9 cellular contexts compared by ENCODE assay signal in genomic region chr1:173862769-173863223, GRCh38. TPM values are rescaled to one million over a fixed set of nuclear protein-coding genes. Genes with fewer than 3 reads are reported as not detected.
DNase-seq lines count a peak whose midpoint lies in the region; ATAC-seq and TF ChIP-seq lines count a peak whose summit lies in the region.
"Had no signal": no experiment of that assay in that cellular context is flagged by ENCODE, and none has a peak within 500 bp of the region (broad histone marks: within the 10 kb centered on the region; RNA-seq: fewer than 3 reads in every experiment).

No MANE protein-coding gene starts in this region.

- CTCF ChIA-PET in WTC11 (lab: Charles Lee), result interaction anchor here (0.6 kb wide), 1 partner anchor 91 kb away, joined by 3 read pairs; no protein-coding TSS in a partner anchor

- peak overlapping the region; percentile 84 to 100 for H3K27ac Mint-ChIP-seq in activated naive CD4-positive, alpha-beta T cell treated with anti-CD3 and anti-CD28 coated beads, Interleukin-2, amount 50 U/mL, for 72 hours
- peak overlapping the region; percentile 100 for H3K27ac Mint-ChIP-seq in WTC11
- peak overlapping the region; percentile 99 for H3K27ac Mint-ChIP-seq in stimulated activated naive B cell treated with anti-CD40 and anti-IgM and Interleukin-4, amounts not matched to agents 10 μg/mL and 1 μg/mL and 100 μg/mL, for 72 hours

- peaks cover 42 to 53% of the 10 kb centered on the region in 2 donors for H3K36me3 Mint-ChIP-seq in activated naive CD4-positive, alpha-beta T cell treated with anti-CD3 and anti-CD28 coated beads, Interleukin-2, amount 50 U/mL, for 72 hours
- H3K36me3 Mint-ChIP-seq in WTC11, result peaks cover 61% of the 10 kb centered on the region
- H3K36me3 Mint-ChIP-seq in stimulated activated naive B cell treated with anti-CD40 and anti-IgM and Interleukin-4, amounts not matched to agents 10 μg/mL and 1 μg/mL and 100 μg/mL, for 72 hours, result peaks cover 43 to 63% of the 10 kb centered on the region in 2 donors

- TF ChIP-seq CTCF in WTC11 (IDR thresholded peaks at IDR 0.05), result no peak

- no peaks in the 10 kb centered on the region for H3K27me3 Mint-ChIP-seq in WTC11 (ENCODE audit: low read depth)
- H3K27me3 Mint-ChIP-seq in stimulated activated naive B cell treated with anti-CD40 and anti-IgM and Interleukin-4, amounts not matched to agents 10 μg/mL and 1 μg/mL and 100 μg/mL, for 72 hours, result no peaks in the 10 kb centered on the region

- peaks cover 44% of the 10 kb centered on the region for H3K4me1 Mint-ChIP-seq in WTC11
- peaks cover 17 to 36% of the 10 kb centered on the region in 2 donors for H3K4me1 Mint-ChIP-seq in stimulated activated naive B cell treated with anti-CD40 and anti-IgM and Interleukin-4, amounts not matched to agents 10 μg/mL and 1 μg/mL and 100 μg/mL, for 72 hours

- peak in 1 of 2 donors; percentile 19 for ATAC-seq in activated naive CD4-positive, alpha-beta T cell treated with anti-CD3 and anti-CD28 coated beads, Interleukin-2, amount 50 U/mL, for 72 hours
- ATAC-seq in WTC11 (peak; percentile 6), HG02763 (IDR thresholded peaks at IDR 0.05; ENCODE audit: unreplicated experiment) (no peak)
- ATAC-seq in stimulated activated naive B cell treated with anti-CD40 and anti-IgM and Interleukin-4, amounts not matched to agents 10 μg/mL and 1 μg/mL and 100 μg/mL, for 72 hours (replicated peaks), result peak; percentile 4 to 9
- ATAC-seq: left lung had no signal

- POLR2A ChIA-PET in WTC11 (lab: Charles Lee), result interaction anchor here (1.1 to 1.4 kb wide), 2 partner anchors 14 to 159 kb away, joined by 4 to 8 read pairs; partner anchors contain the start of gene RC3H1

- H3K4me3 Mint-ChIP-seq in WTC11, result no peak overlapping the region
- peak overlapping the region in 1 of 2 donors; percentile 44 for H3K4me3 Mint-ChIP-seq in stimulated activated naive B cell treated with anti-CD40 and anti-IgM and Interleukin-4, amounts not matched to agents 10 μg/mL and 1 μg/mL and 100 μg/mL, for 72 hours

- no peak for DNase-seq in activated naive CD4-positive, alpha-beta T cell treated with anti-CD3 and anti-CD28 coated beads, Interleukin-2, amount 50 U/mL, for 72 hours (ENCODE audit: low spot score in 2 of 2)
- no peak for DNase-seq in activated naive CD4-positive, alpha-beta T cell treated with anti-CD3 and anti-CD28 coated beads, Interleukin-2, amount 50 U/mL, for 16 hours
- DNase-seq in WTC11 (ENCODE audit: low spot score) (no peak), glomerular visceral epithelial cell (ENCODE audit: extremely low spot score) (no peak)
- DNase-seq in stimulated activated naive B cell treated with anti-CD40 and anti-IgM and Interleukin-4, amounts not matched to agents 10 μg/mL and 1 μg/mL and 100 μg/mL, for 72 hours, result no peak
- DNase-seq: left lung, NCI-H226, upper lobe of left lung had no signal

- H3K9me3 Mint-ChIP-seq in activated naive CD4-positive, alpha-beta T cell treated with anti-CD3 and anti-CD28 coated beads, Interleukin-2, amount 50 U/mL, for 72 hours, result no peaks in the 10 kb centered on the region
- no peaks in the 10 kb centered on the region for H3K9me3 Mint-ChIP-seq in WTC11
- H3K9me3 Mint-ChIP-seq in stimulated activated naive B cell treated with anti-CD40 and anti-IgM and Interleukin-4, amounts not matched to agents 10 μg/mL and 1 μg/mL and 100 μg/mL, for 72 hours, result no peaks in the 10 kb centered on the region

TF ChIP-seq in WTC11, 78 proteins besides CTCF, POLR2A, EP300 and RAD21:
- peak; percentile 3; the same call in 1 of the 2 replicates for TF ChIP-seq FOXK1 (CRISPR knock-in tag; IDR thresholded peaks at IDR 0.05)
- no peak for TF ChIP-seq NFYB (CRISPR knock-in tag; conservative IDR thresholded peaks at IDR 0.05; ENCODE audit: low read depth)
- TF ChIP-seq ESRRA (CRISPR knock-in tag; IDR thresholded peaks at IDR 0.05; ENCODE audit: borderline replicate concordance), result no peak
- TF ChIP-seq FOXP1 (CRISPR knock-in tag; IDR thresholded peaks at IDR 0.05; ENCODE audit: borderline replicate concordance), result 0 out of 2 replicates have a peak, but pooled peaks have one; percentile 3
- TF ChIP-seq, protein P1, sequence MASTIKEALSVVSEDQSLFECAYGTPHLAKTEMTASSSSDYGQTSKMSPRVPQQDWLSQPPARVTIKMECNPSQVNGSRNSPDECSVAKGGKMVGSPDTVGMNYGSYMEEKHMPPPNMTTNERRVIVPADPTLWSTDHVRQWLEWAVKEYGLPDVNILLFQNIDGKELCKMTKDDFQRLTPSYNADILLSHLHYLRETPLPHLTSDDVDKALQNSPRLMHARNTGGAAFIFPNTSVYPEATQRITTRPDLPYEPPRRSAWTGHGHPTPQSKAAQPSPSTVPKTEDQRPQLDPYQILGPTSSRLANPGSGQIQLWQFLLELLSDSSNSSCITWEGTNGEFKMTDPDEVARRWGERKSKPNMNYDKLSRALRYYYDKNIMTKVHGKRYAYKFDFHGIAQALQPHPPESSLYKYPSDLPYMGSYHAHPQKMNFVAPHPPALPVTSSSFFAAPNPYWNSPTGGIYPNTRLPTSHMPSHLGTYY (CRISPR knock-in tag; IDR thresholded peaks at IDR 0.05), result no peak
- 0 out of 2 replicates have a peak, but pooled peaks have one; percentile 38 for TF ChIP-seq AFF4 (CRISPR knock-in tag; IDR thresholded peaks at IDR 0.05; ENCODE audit: borderline replicate concordance)
- 0 out of 2 replicates have a peak, but pooled peaks have one; percentile 40 for TF ChIP-seq CBFB (CRISPR knock-in tag; IDR thresholded peaks at IDR 0.05; ENCODE audit: low read depth)

RNA-seq across cellular contexts. Expression of gene GAS5, which starts 5.0 kb away (rescaled TPM):
- 100 to 1,000 TPM; 846 to 962 TPM for total RNA-seq in activated naive CD4-positive, alpha-beta T cell treated with anti-CD3 and anti-CD28 coated beads, Interleukin-2, amount 50 U/mL, for 72 hours
- 818 to 891 TPM (median 878 TPM) in 3 replicates for total RNA-seq in WTC11 (2021)

RNA-seq across cellular contexts. Expression of gene ZBTB37, which starts 5.4 kb away (rescaled TPM):
- total RNA-seq in activated naive CD4-positive, alpha-beta T cell treated with anti-CD3 and anti-CD28 coated beads, Interleukin-2, amount 50 U/mL, for 72 hours, result 10 to 100 TPM in 1 of 2 donors, 1 to 10 TPM in 1; 9.5 to 21.4 TPM
- 14.0 to 15.5 TPM (median 14.4 TPM) in 3 replicates for total RNA-seq in WTC11 (2021)

RNA-seq across cellular contexts. Expression of gene CENPL, which starts 38.1 kb away (rescaled TPM):
- 10 to 100 TPM; 29.5 to 30.4 TPM for total RNA-seq in activated naive CD4-positive, alpha-beta T cell treated with anti-CD3 and anti-CD28 coated beads, Interleukin-2, amount 50 U/mL, for 72 hours
- 17.2 to 20.1 TPM (median 18.3 TPM) in 3 replicates for total RNA-seq in WTC11 (2021)

RNA-seq across cellular contexts. Expression of gene DARS2, which starts 38.3 kb away (rescaled TPM):
- total RNA-seq in activated naive CD4-positive, alpha-beta T cell treated with anti-CD3 and anti-CD28 coated beads, Interleukin-2, amount 50 U/mL, for 72 hours, result 10 to 100 TPM; 31.1 to 40.7 TPM
- 37.5 to 40.1 TPM (median 38.0 TPM) in 3 replicates for total RNA-seq in WTC11 (2021)

RNA-seq across cellular contexts. Expression of gene SERPINC1, which starts 54.3 kb away (rescaled TPM):
- total RNA-seq in activated naive CD4-positive, alpha-beta T cell treated with anti-CD3 and anti-CD28 coated beads, Interleukin-2, amount 50 U/mL, for 72 hours, result under 1 TPM in 1 of 2 donors, not detected in 1; 0.27 TPM
- total RNA-seq in WTC11 (2021), result 0.57 to 1.0 TPM (median 0.69 TPM) in 3 replicates
